ENCODE assay signal across 1 cellular context in genomic region chr9:127182901-127183746, GRCh38.
TF ChIP-seq lines count a peak whose summit lies in the region.

No MANE protein-coding gene starts in this region.

TF ChIP-seq in IMR-90, 13 proteins besides CTCF, POLR2A, EP300 and RAD21 (continued from another document):
- TF ChIP-seq CEBPB (IDR thresholded peaks at IDR 0.05; ENCODE audit: low read depth, low read length) (no peak), SMC3 (IDR thresholded peaks at IDR 0.05; ENCODE audit: low read depth, low read length) (no peak), USF2 (IDR thresholded peaks at IDR 0.05; ENCODE audit: low read depth, low read length) (no peak), CHD1 (IDR thresholded peaks at IDR 0.05; ENCODE audit: low read depth, low read length) (no peak), MXI1 (IDR thresholded peaks at IDR 0.05; ENCODE audit: borderline replicate concordance, low read depth, low read length) (no peak), RCOR1 (IDR thresholded peaks at IDR 0.05; ENCODE audit: insufficient replicate concordance, low read length) (no peak), BHLHE40 (IDR thresholded peaks at IDR 0.05; ENCODE audit: low read depth, low read length) (no peak), FOS (IDR thresholded peaks at IDR 0.05; ENCODE audit: low read depth, low read length) (no peak), MAFK (IDR thresholded peaks at IDR 0.05; ENCODE audit: low read depth, low read length) (no peak), MAZ (IDR thresholded peaks at IDR 0.05; ENCODE audit: borderline replicate concordance, low read depth, low read length) (no peak)
